8 cellular contexts compared by ENCODE assay signal in the genomic region with DNA sequence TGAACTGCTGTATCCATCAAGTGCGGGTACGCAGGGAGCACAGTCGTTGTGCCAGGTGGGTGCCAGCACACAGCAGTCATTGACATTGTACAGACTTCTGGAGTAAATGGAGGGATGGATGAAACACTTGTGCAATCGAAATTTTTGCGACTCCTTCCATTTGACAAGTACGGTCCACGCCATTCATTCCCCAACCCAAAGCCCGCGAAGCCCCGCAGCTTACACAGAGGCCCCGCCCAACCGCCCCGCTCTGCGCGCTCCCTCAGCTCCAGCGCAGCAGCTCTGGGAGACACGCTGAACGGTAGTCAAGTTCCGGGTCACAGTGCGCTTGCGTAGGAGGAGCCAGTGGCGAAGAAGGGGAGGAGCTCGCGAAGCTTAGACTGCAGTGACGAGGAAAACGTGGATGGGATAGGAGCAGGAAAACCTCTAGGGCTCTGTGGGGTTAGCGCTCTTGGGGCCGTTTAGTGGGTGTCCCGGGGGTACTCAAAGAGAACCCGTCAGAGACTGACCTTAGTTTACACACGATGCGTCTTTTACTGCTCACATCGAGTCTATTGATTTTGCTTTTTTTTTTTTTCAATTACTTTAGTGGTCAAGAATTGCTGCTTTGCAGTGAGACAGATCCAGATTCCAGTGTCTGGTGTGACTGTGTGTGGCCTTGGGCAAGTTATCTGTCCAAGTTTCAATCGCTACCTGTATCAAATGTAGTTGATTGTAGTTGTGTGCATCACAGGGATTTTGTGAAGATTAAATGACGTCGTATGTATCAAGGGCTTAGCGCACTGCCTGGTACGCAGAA. TPM values are rescaled to one million over a fixed set of nuclear protein-coding genes. Genes with fewer than 3 reads are reported as not detected.
A peak's percentile ranks its signal among the peaks of the same experiment; 100 is the strongest.
DNase-seq lines count a peak whose midpoint lies in the region; ATAC-seq and TF ChIP-seq lines count a peak whose summit lies in the region.

No MANE protein-coding gene starts in this region.

- no peak for TF ChIP-seq EP300 in gastroesophageal sphincter (IDR thresholded peaks at IDR 0.05)

- H2AK5ac ChIP-seq in neuronal stem cell (ENCODE audit: low read depth, low read length): no peak overlapping the region

- ATAC-seq in gastroesophageal sphincter: peak; percentile 100

- WGBS in gastroesophageal sphincter (ENCODE audit: low coverage in 1 of 2), 2 donors: 10 to 14% methylated on average over 11 to 20 of the region's 38 CpGs
- WGBS in neuronal stem cell (ENCODE audit: extremely low coverage in 2 of 2, insufficient read length in 2 of 2, insufficient replicate concordance in 1 of 2), 2 donors: no CpG with 5 or more reads among the region's 38 CpGs

- no peaks in the 10 kb centered on the region for H3K79me1 ChIP-seq in neuronal stem cell (ENCODE audit: low read depth, low read length)

- no peaks in the 10 kb centered on the region for H3K9me2 ChIP-seq in Loucy (replicated peaks; ENCODE audit: low read depth, low read length)

- H3K4me2 ChIP-seq in Loucy (ENCODE audit: low read depth, low read length, poor library complexity, severe bottlenecking): peak overlapping the region; percentile 76
- H3K4me2 ChIP-seq in neuronal stem cell (ENCODE audit: insufficient read depth, low read length, poor library complexity, severe bottlenecking): peak overlapping the region; percentile 34

- DNase-seq in EH (ENCODE audit: low read depth) (peak; percentile 90), GOT3 (lab: John Stamatoyannopoulos, UW) (peak; percentile 37), neuronal stem cell (ENCODE audit: low spot score) (peak; percentile 68), stromal cell of bone marrow (ENCODE audit: low read depth) (peak; percentile 84)
- DNase-seq in activated naive CD4-positive, alpha-beta T cell (lab: John Stamatoyannopoulos, UW): peak; percentile 38 to 80 (median 54)

- H4K8ac ChIP-seq in neuronal stem cell (ENCODE audit: low read depth, low read length): no peak overlapping the region

- TF ChIP-seq CTCF in Loucy (conservative IDR thresholded peaks at IDR 0.05; ENCODE audit: low read length) (no peak), gastroesophageal sphincter (IDR thresholded peaks at IDR 0.05) (no peak)

- H3K14ac ChIP-seq in neuronal stem cell (ENCODE audit: low read length): no peak overlapping the region

- H4K91ac ChIP-seq in neuronal stem cell (ENCODE audit: low read depth, low read length, poor library complexity): no peak overlapping the region

- H2BK5ac ChIP-seq in neuronal stem cell (ENCODE audit: low read length): no peak overlapping the region

- H2BK120ac ChIP-seq in neuronal stem cell (ENCODE audit: low read depth, low read length): no peak overlapping the region

- peak; percentile 84 for TF ChIP-seq POLR2A in Raji (IDR thresholded peaks at IDR 0.05; ENCODE audit: insufficient read depth, low read depth, low read length)
- no peak for TF ChIP-seq POLR2A in gastroesophageal sphincter (IDR thresholded peaks at IDR 0.05)

- H2BK12ac ChIP-seq in neuronal stem cell (ENCODE audit: low read length): no peak overlapping the region

- no peaks in the 10 kb centered on the region for H3F3A ChIP-seq in Loucy (ENCODE audit: low read depth)

- no peaks in the 10 kb centered on the region for H3K79me2 ChIP-seq in Loucy (ENCODE audit: insufficient read depth, low read length)

- H3K23ac ChIP-seq in neuronal stem cell (ENCODE audit: low read depth, low read length, poor library complexity): no peak overlapping the region

- no peaks in the 10 kb centered on the region for H4K20me1 ChIP-seq in Loucy (ENCODE audit: insufficient read depth, low read length, poor library complexity, severe bottlenecking)

- peak overlapping the region in 3 of 4 donors; percentile 5 to 60 (median 52) for H3K27ac ChIP-seq in gastroesophageal sphincter
- H3K27ac ChIP-seq in neuronal stem cell (replicated peaks; ENCODE audit: low read length): no peak overlapping the region

- peak overlapping the region; percentile 62 for H3K9ac ChIP-seq in Loucy (ENCODE audit: low read depth, low read length, poor library complexity, severe bottlenecking)
- H3K9ac ChIP-seq in neuronal stem cell (ENCODE audit: low read depth, low read length, poor library complexity): peak overlapping the region; percentile 78

- no peak overlapping the region for H2BK15ac ChIP-seq in neuronal stem cell (ENCODE audit: low read length)

- H3K9me3 ChIP-seq in Loucy (ENCODE audit: insufficient read depth, low read depth, low read length) (no peaks in the 10 kb centered on the region), gastroesophageal sphincter (no peaks in the 10 kb centered on the region), neuronal stem cell (replicated peaks in 1 of 2; ENCODE audit: control insufficient read depth in 2 of 2, insufficient read depth in 1 of 2, low read depth in 1 of 2, low read length in 2 of 2) (peaks cover 4% of the 10 kb centered on the region in 2 donors)

- H3K27me3 ChIP-seq in Loucy (ENCODE audit: insufficient read depth, low read length, poor library complexity, severe bottlenecking) (no peaks in the 10 kb centered on the region), gastroesophageal sphincter (peaks cover 3% of the 10 kb centered on the region), neuronal stem cell (ENCODE audit: control insufficient read depth in 3 of 3, insufficient read depth in 3 of 3, low read depth in 1 of 3, low read length in 3 of 3) (no peaks in the 10 kb centered on the region)

- peaks cover 15% of the 10 kb centered on the region for H3K4me1 ChIP-seq in Loucy (ENCODE audit: insufficient read depth, low read length, poor library complexity, severe bottlenecking)
- H3K4me1 ChIP-seq in gastroesophageal sphincter: peaks cover 0 to 13% (median 0%) of the 10 kb centered on the region in 3 donors
- no peaks in the 10 kb centered on the region for H3K4me1 ChIP-seq in neuronal stem cell (ENCODE audit: control insufficient read depth in 2 of 2, insufficient read depth in 1 of 2, low read depth in 1 of 2, low read length in 2 of 2)

- H3K36me3 ChIP-seq in Loucy (ENCODE audit: insufficient read depth, low read length) (no peaks in the 10 kb centered on the region), gastroesophageal sphincter (no peaks in the 10 kb centered on the region), neuronal stem cell (replicated peaks in 1 of 2; ENCODE audit: control insufficient read depth in 2 of 2, insufficient read depth in 2 of 2, low read length in 2 of 2) (no peaks in the 10 kb centered on the region)

- H3K4me3 ChIP-seq in Loucy (ENCODE audit: low read length, poor library complexity, severe bottlenecking) (peak overlapping the region; percentile 72), gastroesophageal sphincter (peak overlapping the region; percentile 33 to 52), neuronal stem cell (ENCODE audit: low read length in 2 of 2) (peak overlapping the region; percentile 37 to 66)

- H2AFZ ChIP-seq in Loucy (ENCODE audit: low read length) (peak overlapping the region; percentile 80), neuronal stem cell (ENCODE audit: low read length) (peak overlapping the region; percentile 74)

- H3K18ac ChIP-seq in neuronal stem cell (ENCODE audit: low read length): no peak overlapping the region

- no peak overlapping the region for H3K4ac ChIP-seq in neuronal stem cell (ENCODE audit: low read length)

RNA-seq across cellular contexts. Expression of a gene that starts 15.3 kb away (rescaled TPM):
- 10 to 100 TPM; 19.1 to 56.9 (median 34.8) TPM for total RNA-seq in gastroesophageal sphincter
- polyA plus RNA-seq in neuronal stem cell (2013, experiment 1 of 2): 42.3 TPM
- polyA plus RNA-seq in neuronal stem cell (2013, experiment 2 of 2): 43.4 TPM

RNA-seq across cellular contexts. Expression of a gene that starts 58.9 kb away (rescaled TPM):
- 10 to 100 TPM in 3 of 4 donors, 1 to 10 TPM in 1; 10.0 to 19.0 (median 13.7) TPM for total RNA-seq in gastroesophageal sphincter
- 30.6 TPM for polyA plus RNA-seq in neuronal stem cell (2013, experiment 1 of 2)
- polyA plus RNA-seq in neuronal stem cell (2013, experiment 2 of 2): 30.5 TPM

Comparison
In these comparisons a context has a peak if more than half of its experiments do, and no peak if none do; other contexts are left out.
1. DNase-seq: peak in every context shown above with its lines; median percentile 90 in EH; 84 in stromal cell of bone marrow; 68 in neuronal stem cell; 54 in activated naive CD4-positive, alpha-beta T cell; 37 in GOT3.